14 cellular contexts compared by ENCODE assay signal in genomic region chr7:71645836-71646235, GRCh38.
A peak's percentile ranks its signal among the peaks of the same experiment; 100 is the strongest.
DNase-seq lines count a peak whose midpoint lies in the region; ATAC-seq and TF ChIP-seq lines count a peak whose summit lies in the region.
"Had no signal": no experiment of that assay in that cellular context is flagged by ENCODE, and none has a peak within 500 bp of the region (broad histone marks: within the 10 kb centered on the region; RNA-seq: fewer than 3 reads in every experiment).

No MANE protein-coding gene starts in this region.

- no peak overlapping the region for H3K9ac ChIP-seq in GM23248
- H3K9ac ChIP-seq: BLaER1 treated with 17β-estradiol and CSF1 and Interleukin-3, amounts not matched to agents 10 nM and 100 nM had no signal

- TF ChIP-seq CTCF in stomach (IDR thresholded peaks at IDR 0.05): no peak

- H3K27me3 ChIP-seq in GM23248 (replicated peaks; ENCODE audit: insufficient read depth): no peaks in the 10 kb centered on the region
- no peaks in the 10 kb centered on the region for H3K27me3 ChIP-seq in stomach
- H3K27me3 ChIP-seq: BLaER1 treated with 17β-estradiol and CSF1 and Interleukin-3, amounts not matched to agents 10 nM and 100 nM had no signal

- intact Hi-C loops in stomach (cut with DNase I; ENCODE audit: low total_unique reads): no loop called here

- no peaks in the 10 kb centered on the region for H3K4me1 ChIP-seq in GM23248 (ENCODE audit: insufficient read depth)
- H3K4me1 ChIP-seq in stomach: no peaks in the 10 kb centered on the region
- H3K4me1 ChIP-seq: BLaER1 treated with 17β-estradiol and CSF1 and Interleukin-3, amounts not matched to agents 10 nM and 100 nM; HAP-1 had no signal

- H3K9me2 ChIP-seq in GM23248 (ENCODE audit: insufficient read depth): no peaks in the 10 kb centered on the region

- H3K4me2 ChIP-seq in GM23248 (ENCODE audit: unreplicated experiment): no peak overlapping the region
- H3K4me2 ChIP-seq: BLaER1 treated with 17β-estradiol and CSF1 and Interleukin-3, amounts not matched to agents 10 nM and 100 nM had no signal

- H3K9me3 ChIP-seq in GM23248 (ENCODE audit: low read depth) (no peaks in the 10 kb centered on the region), stomach (peaks cover 0 to 52% (median 31%) of the 10 kb centered on the region in 4 donors)
- H3K9me3 ChIP-seq: HAP-1 had no signal

- H3K36me3 ChIP-seq in GM23248 (ENCODE audit: low read depth) (no peaks in the 10 kb centered on the region), stomach (no peaks in the 10 kb centered on the region)
- H3K36me3 ChIP-seq: HAP-1 had no signal

- no peaks in the 10 kb centered on the region for H3K79me2 ChIP-seq in GM23248 (ENCODE audit: insufficient read depth)

- no peak for ATAC-seq in HG02970 (IDR thresholded peaks at IDR 0.05; ENCODE audit: low FRiP score, unreplicated experiment)
- ATAC-seq: CD8-positive, alpha-beta T cell had no signal

- H3K4me3 ChIP-seq in GM23248 (no peak overlapping the region), stomach (no peak overlapping the region)
- H3K4me3 ChIP-seq: BLaER1 treated with 17β-estradiol and CSF1 and Interleukin-3, amounts not matched to agents 10 nM and 100 nM; HAP-1 had no signal

- DNase-seq in GM23248 (peak; percentile 22), M059J (ENCODE audit: low read depth) (peak; percentile 40), astrocyte of the hippocampus (ENCODE audit: low read depth, low spot score) (peak; percentile 61), kidney tubule cell (ENCODE audit: low spot score) (peak; percentile 26), COLO668 (lab: John Stamatoyannopoulos, UW; ENCODE audit: unreplicated experiment) (no peak), stomach (no peak)
- DNase-seq: CD8-positive, alpha-beta T cell; COR-L47; DMS 273 treated with DMSO at 0.1 percent for 48 hours; DMS53 had no signal

- no peak for TF ChIP-seq POLR2A in stomach (IDR thresholded peaks at IDR 0.05)

- H4K20me1 ChIP-seq in GM23248 (ENCODE audit: insufficient read depth): no peaks in the 10 kb centered on the region
- H4K20me1 ChIP-seq: BLaER1 treated with 17β-estradiol and CSF1 and Interleukin-3, amounts not matched to agents 10 nM and 100 nM had no signal

- no peak for TF ChIP-seq EP300 in stomach (IDR thresholded peaks at IDR 0.05)

- H3K27ac ChIP-seq in GM23248: no peak overlapping the region
- H3K27ac ChIP-seq in stomach: no peak overlapping the region
- H3K27ac ChIP-seq: BLaER1 treated with 17β-estradiol and CSF1 and Interleukin-3, amounts not matched to agents 10 nM and 100 nM; HL-60 had no signal

- no peak overlapping the region for H2AFZ ChIP-seq in GM23248

- in situ Hi-C loops in GM23248 (cut with MboI): no loop called here

- 19 to 28% methylated on average over 4 of the region's 4 CpGs for WGBS in GM23248 (ENCODE audit: low coverage in 1 of 2, low lambda C conversion rate in 2 of 2, missing lambda C conversion rate in 2 of 2), 2 experiments
- WGBS in stomach, 5 donors: 78 to 87% (median 79%) methylated on average over 4 of the region's 4 CpGs

- no peaks in the 10 kb centered on the region for H3F3A ChIP-seq in GM23248 (ENCODE audit: insufficient read depth)

Comparison
In these comparisons a context has a peak if more than half of its experiments do, and no peak if none do; other contexts are left out.
1. DNase-seq: peak in GM23248 (single experiment), M059J (single experiment), astrocyte of the hippocampus (single experiment) and kidney tubule cell (single experiment); none in COLO668 (single experiment) and stomach (single experiment).